Comparison of ENCODE assay signal across 23 cellular contexts in the genomic region with DNA sequence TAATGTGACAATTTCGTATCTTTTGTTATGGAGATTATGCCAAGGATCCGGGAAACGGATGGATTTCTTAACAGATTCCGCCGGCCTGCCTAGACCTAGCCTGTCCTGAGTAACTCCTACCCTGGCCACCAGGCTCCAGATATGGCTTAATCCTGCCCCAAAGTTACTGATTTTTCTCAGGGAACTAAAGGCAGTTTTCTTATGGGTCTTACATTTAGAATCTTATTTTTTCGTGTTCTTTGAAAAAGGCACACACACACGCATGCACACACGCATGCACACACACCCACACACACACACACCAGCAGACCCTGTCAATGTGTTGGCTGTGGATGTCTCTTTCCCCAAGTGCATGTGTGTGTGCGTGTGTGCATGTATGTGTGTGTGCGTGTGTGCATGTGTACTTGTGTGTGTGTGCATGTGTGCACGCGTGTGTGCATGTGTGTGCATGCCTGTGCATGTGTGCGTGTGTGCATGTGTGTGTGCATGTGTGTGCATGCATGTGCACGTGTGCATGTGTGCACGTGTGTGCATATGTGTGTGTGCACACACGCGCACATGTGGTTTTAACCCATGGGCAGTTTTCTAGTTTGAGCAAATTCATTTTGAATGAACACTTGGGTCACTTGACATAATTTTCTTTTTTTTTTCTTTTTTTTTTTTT.
"Had no signal": no experiment of that assay in that cellular context is flagged by ENCODE, and none has a peak within 500 bp of the region (broad histone marks: within the 10 kb centered on the region; RNA-seq: fewer than 3 reads in every experiment).

No MANE protein-coding gene starts in this region.

- H3K27ac Mint-ChIP-seq: activated CD4-positive, alpha-beta memory T cell treated with anti-CD3 and anti-CD28 coated beads for 36 hours; activated CD4-positive, alpha-beta T cell treated with anti-CD3 and anti-CD28 coated beads, Interleukin-2, amount 10 ng/mL, durations not matched to agents 7 days and 5 days; activated naive CD4-positive, alpha-beta T cell treated with anti-CD3 and anti-CD28 coated beads, Interleukin-2, amount 50 U/mL, for 72 hours; activated naive CD8-positive, alpha-beta T cell treated with anti-CD3 and anti-CD28 coated beads, Interleukin-2, amount 50 U/mL, for 24 hours; T-cell had no signal

- H3K27me3 ChIP-seq: brain microvascular endothelial cell had no signal

- H3K27me3 Mint-ChIP-seq: activated CD4-positive, alpha-beta memory T cell treated with anti-CD3 and anti-CD28 coated beads for 36 hours; activated CD4-positive, alpha-beta T cell treated with anti-CD3 and anti-CD28 coated beads, Interleukin-2, amount 10 ng/mL, durations not matched to agents 7 days and 5 days; activated naive CD8-positive, alpha-beta T cell treated with anti-CD3 and anti-CD28 coated beads, Interleukin-2, amount 50 U/mL, for 24 hours; T-cell had no signal

- ATAC-seq: activated naive CD4-positive, alpha-beta T cell treated with anti-CD3 and anti-CD28 coated beads, Interleukin-2, amount 50 U/mL, for 72 hours; activated naive CD8-positive, alpha-beta T cell treated with anti-CD3 and anti-CD28 coated beads, Interleukin-2, amount 50 U/mL, for 24 hours; activated T-cell treated with anti-CD3 and anti-CD28 coated beads, Interleukin-2, amount 50 U/mL, for 4 hours; Right ventricle myocardium inferior; T-cell had no signal

- H3K4me1 Mint-ChIP-seq: activated CD4-positive, alpha-beta T cell treated with anti-CD3 and anti-CD28 coated beads, Interleukin-2, amount 10 ng/mL, durations not matched to agents 7 days and 5 days; activated naive CD8-positive, alpha-beta T cell treated with anti-CD3 and anti-CD28 coated beads, Interleukin-2, amount 50 U/mL, for 24 hours; T-cell had no signal

- H3K4me2 ChIP-seq: KMS-11 had no signal

- H3K36me3 ChIP-seq: brain microvascular endothelial cell had no signal

- DNase-seq: activated CD4-positive, alpha-beta memory T cell treated with anti-CD3 and anti-CD28 coated beads for 36 hours; activated CD4-positive, alpha-beta T cell treated with anti-CD3 and anti-CD28 coated beads, Interleukin-2, amount 10 ng/mL, durations not matched to agents 7 days and 5 days; activated CD4-positive, CD25-positive, alpha-beta regulatory T cell; activated CD8-positive, alpha-beta memory T cell treated with anti-CD3 and anti-CD28 coated beads for 24 hours; activated effector memory CD4-positive, alpha-beta T cell treated with anti-CD3 and anti-CD28 coated beads, Interleukin-2, amount 50 U/mL, for 16 hours; activated naive CD4-positive, alpha-beta T cell treated with Interleukin-2 at 50 U/mL for 16 hours; activated naive CD8-positive, alpha-beta T cell treated with anti-CD3 and anti-CD28 coated beads, Interleukin-2, amount 50 U/mL, for 24 hours; activated T-cell treated with anti-CD3 and anti-CD28 coated beads, Interleukin-2, amount 50 U/mL, for 4 hours; amygdala; brain microvascular endothelial cell; NCI-H1092; NCI-H1694; NCI-H2029 treated with DMSO at 0.1 percent for 48 hours; NCI-H345; NCI-H510A; NCI-H526 treated with DMSO at 0.1 percent for 48 hours; T-cell; T-helper 2 cell; T1000 had no signal

- H3K36me3 Mint-ChIP-seq: activated CD4-positive, alpha-beta memory T cell treated with anti-CD3 and anti-CD28 coated beads for 36 hours; T-cell had no signal

- H3K27ac ChIP-seq: brain microvascular endothelial cell, KMS-11 had no signal

- H3K4me3 Mint-ChIP-seq: activated CD4-positive, alpha-beta memory T cell treated with anti-CD3 and anti-CD28 coated beads for 36 hours; activated CD4-positive, alpha-beta T cell treated with anti-CD3 and anti-CD28 coated beads, Interleukin-2, amount 10 ng/mL, durations not matched to agents 7 days and 5 days; activated naive CD8-positive, alpha-beta T cell treated with anti-CD3 and anti-CD28 coated beads, Interleukin-2, amount 50 U/mL, for 24 hours; activated T-cell treated with anti-CD3 and anti-CD28 coated beads, Interleukin-2, amount 50 U/mL, for 4 hours; T-cell had no signal

- H3K9ac ChIP-seq: KMS-11 had no signal

- FAIRE-seq: TTC549 had no signal
